Comparison of ENCODE assay signal across 30 cellular contexts in the genomic region with DNA sequence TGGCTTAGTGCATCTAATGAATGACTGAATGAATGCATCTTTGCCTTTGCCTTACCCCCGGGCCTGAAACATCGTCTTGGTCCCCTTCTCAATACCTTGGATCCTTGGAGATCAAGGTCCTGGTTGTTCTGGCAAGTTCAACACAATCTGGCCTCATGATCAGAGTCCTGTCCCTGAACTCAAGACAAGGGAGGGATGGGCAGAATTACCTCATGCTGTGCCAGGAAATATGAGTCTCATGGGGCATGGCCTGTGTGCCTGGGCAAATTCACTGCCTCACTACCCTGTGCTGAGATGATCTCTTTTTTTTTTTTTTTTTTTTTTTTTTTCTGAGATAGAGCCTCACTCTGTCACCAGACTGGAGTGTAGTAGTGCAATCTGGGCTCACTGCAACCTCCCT. TPM values are rescaled to one million over a fixed set of nuclear protein-coding genes. Genes with fewer than 3 reads are reported as not detected.
DNase-seq lines count a peak whose midpoint lies in the region; ATAC-seq and TF ChIP-seq lines count a peak whose summit lies in the region.
"Had no signal": no experiment of that assay in that cellular context is flagged by ENCODE, and none has a peak within 500 bp of the region (broad histone marks: within the 10 kb centered on the region; RNA-seq: fewer than 3 reads in every experiment).

No MANE protein-coding gene starts in this region.

- no peak for TF ChIP-seq CTCF in colonic mucosa (IDR thresholded peaks at IDR 0.05)
- no peak for TF ChIP-seq CTCF in mucosa of descending colon (IDR thresholded peaks at IDR 0.05)
- no peak for TF ChIP-seq CTCF in transverse colon (IDR thresholded peaks at IDR 0.05)

- H3K27ac Mint-ChIP-seq in activated naive CD4-positive, alpha-beta T cell treated with anti-CD3 and anti-CD28 coated beads, Interleukin-2, amount 50 U/mL, for 72 hours, result no peak overlapping the region
- H3K27ac Mint-ChIP-seq: CD14-positive monocyte; CD4-positive, CD25-positive, alpha-beta regulatory T cell; CD8-positive, alpha-beta memory T cell had no signal

- H3K14ac ChIP-seq in neuronal stem cell (ENCODE audit: low read length), result no peak overlapping the region

- peak overlapping the region; percentile 81 for H3K27ac ChIP-seq in colonic mucosa
- no peak overlapping the region for H3K27ac ChIP-seq in neuronal stem cell (replicated peaks; ENCODE audit: low read length)
- H3K27ac ChIP-seq in transverse colon, result peak overlapping the region; percentile 57 to 84 (median 80)
- H3K27ac ChIP-seq: BLaER1 had no signal

- no peak for TF ChIP-seq EP300 in transverse colon (IDR thresholded peaks at IDR 0.05; ENCODE audit: low read depth)

- no CpG with 5 or more reads among the region's 2 CpGs for WGBS in neuronal stem cell (ENCODE audit: extremely low coverage in 2 of 2, insufficient read length in 2 of 2, insufficient replicate concordance in 1 of 2), 2 donors
- 46% methylated on average over 2 of the region's 2 CpGs; no CpG with 5 or more reads in 1 of the 2 donors for WGBS in transverse colon (ENCODE audit: low coverage in 1 of 2), 2 donors

- no peak overlapping the region for H2AFZ ChIP-seq in neuronal stem cell (ENCODE audit: low read length)

- H3K23ac ChIP-seq in neuronal stem cell (ENCODE audit: low read depth, low read length, poor library complexity), result no peak overlapping the region

- no peak overlapping the region for H2BK12ac ChIP-seq in neuronal stem cell (ENCODE audit: low read length)

- DNase-seq in colonic mucosa, result peak; percentile 70
- no peak for DNase-seq in mucosa of descending colon
- DNase-seq in neuronal stem cell (ENCODE audit: low spot score), result no peak
- peak; percentile 37 for DNase-seq in transverse colon
- no peak for DNase-seq in iPS-NIHi7 (ENCODE audit: extremely low spot score)
- no peak for DNase-seq in activated naive CD4-positive, alpha-beta T cell treated with anti-CD3 and anti-CD28 coated beads, Interleukin-2, amount 50 U/mL, for 72 hours (ENCODE audit: low spot score in 2 of 2)
- DNase-seq in activated CD8-positive, alpha-beta memory T cell treated with anti-CD3 and anti-CD28 coated beads, Interleukin-2, amount 50 U/mL, for 4 hours, result no peak
- DNase-seq: 8988T; ACHN; BE2C; C1 segment of cervical spinal cord; CD4-positive, alpha-beta memory T cell; CD4-positive, CD25-positive, alpha-beta regulatory T cell; CD8-positive, alpha-beta memory T cell; COR-L47; DMS 273 treated with DMSO at 0.1 percent for 48 hours; DMS153; DMS53; DMS79; DND-41; EL; GDM1 had no signal

- H4K91ac ChIP-seq in neuronal stem cell (ENCODE audit: low read depth, low read length, poor library complexity), result no peak overlapping the region

- ATAC-seq in mucosa of descending colon, result peak; percentile 75
- ATAC-seq in activated naive CD4-positive, alpha-beta T cell treated with anti-CD3 and anti-CD28 coated beads, Interleukin-2, amount 50 U/mL, for 72 hours, result no peak
- no peak for ATAC-seq in GM18873 (IDR thresholded peaks at IDR 0.05; ENCODE audit: low FRiP score, unreplicated experiment)
- ATAC-seq: GM12878 had no signal

- H2AK5ac ChIP-seq in neuronal stem cell (ENCODE audit: low read depth, low read length), result no peak overlapping the region

- H2BK5ac ChIP-seq in neuronal stem cell (ENCODE audit: low read length), result no peak overlapping the region

- in situ Hi-C loops in transverse colon (cut with MboI; ENCODE audit: low pct_ligation_motif_present in 1 of 4, low pct_unique_long_range_greater_than_20kb in 1 of 4, low sequenced_read_pairs in 3 of 4), result no loop called here

- peak overlapping the region; percentile 19 for H3K18ac ChIP-seq in neuronal stem cell (ENCODE audit: low read length)

- H2BK120ac ChIP-seq in neuronal stem cell (ENCODE audit: low read depth, low read length), result no peak overlapping the region

- TF ChIP-seq POLR2A in transverse colon (IDR thresholded peaks at IDR 0.05), result no peak

- intact Hi-C loops in colonic mucosa (cut with DNase I), result no loop called here
- intact Hi-C loops in mucosa of descending colon (cut with DNase I, micrococcal nuclease), result no loop called here
- intact Hi-C loops in transverse colon (cut with DNase I; ENCODE audit: low total_unique reads), result no loop called here

- H3K4me1 ChIP-seq in colonic mucosa (no peaks in the 10 kb centered on the region), mucosa of descending colon (ENCODE audit: low read depth) (no peaks in the 10 kb centered on the region), neuronal stem cell (ENCODE audit: control insufficient read depth in 2 of 2, insufficient read depth in 1 of 2, low read depth in 1 of 2, low read length in 2 of 2) (peaks cover 0 to 1% of the 10 kb centered on the region in 2 donors), transverse colon (peaks cover 0 to 21% (median 5%) of the 10 kb centered on the region in 4 donors)
- H3K4me1 ChIP-seq: BE2C had no signal

- no peak overlapping the region for H3K4me2 ChIP-seq in neuronal stem cell (ENCODE audit: insufficient read depth, low read length, poor library complexity, severe bottlenecking)
- H3K4me2 ChIP-seq: BLaER1 had no signal

- H3K36me3 ChIP-seq in colonic mucosa, result no peaks in the 10 kb centered on the region
- H3K36me3 ChIP-seq in mucosa of descending colon (ENCODE audit: low read depth), result no peaks in the 10 kb centered on the region
- H3K36me3 ChIP-seq in neuronal stem cell (replicated peaks in 1 of 2; ENCODE audit: control insufficient read depth in 2 of 2, insufficient read depth in 2 of 2, low read length in 2 of 2), result no peaks in the 10 kb centered on the region
- H3K36me3 ChIP-seq in transverse colon, result no peaks in the 10 kb centered on the region
- H3K36me3 ChIP-seq: BE2C, BLaER1 had no signal

- no peaks in the 10 kb centered on the region for H3K9me3 Mint-ChIP-seq in activated naive CD4-positive, alpha-beta T cell treated with anti-CD3 and anti-CD28 coated beads, Interleukin-2, amount 50 U/mL, for 72 hours
- H3K9me3 Mint-ChIP-seq: CD8-positive, alpha-beta memory T cell had no signal

- H3K4me3 ChIP-seq in colonic mucosa, result no peak overlapping the region
- no peak overlapping the region for H3K4me3 ChIP-seq in mucosa of descending colon
- H3K4me3 ChIP-seq in neuronal stem cell (ENCODE audit: low read length in 2 of 2), result no peak overlapping the region
- H3K4me3 ChIP-seq in transverse colon, result no peak overlapping the region
- H3K4me3 ChIP-seq: BLaER1, GM12878 had no signal

- H3K9me3 ChIP-seq in colonic mucosa (no peaks in the 10 kb centered on the region), mucosa of descending colon (no peaks in the 10 kb centered on the region), neuronal stem cell (replicated peaks in 1 of 2; ENCODE audit: control insufficient read depth in 2 of 2, insufficient read depth in 1 of 2, low read depth in 1 of 2, low read length in 2 of 2) (no peaks in the 10 kb centered on the region), transverse colon (no peaks in the 10 kb centered on the region)
- H3K9me3 ChIP-seq: BE2C, BLaER1 had no signal

- H3K27me3 ChIP-seq in colonic mucosa, result no peaks in the 10 kb centered on the region
- H3K27me3 ChIP-seq in neuronal stem cell (ENCODE audit: control insufficient read depth in 3 of 3, insufficient read depth in 3 of 3, low read depth in 1 of 3, low read length in 3 of 3), result no peaks in the 10 kb centered on the region
- no peaks in the 10 kb centered on the region for H3K27me3 ChIP-seq in transverse colon
- H3K27me3 ChIP-seq: BE2C, BLaER1 had no signal

- H4K8ac ChIP-seq in neuronal stem cell (ENCODE audit: low read depth, low read length), result no peak overlapping the region

- H3K9ac ChIP-seq in colonic mucosa (ENCODE audit: low read depth in 2 of 2, low read length in 2 of 2), result peak overlapping the region in 1 of 2 donors; percentile 90
- H3K9ac ChIP-seq in neuronal stem cell (ENCODE audit: low read depth, low read length, poor library complexity), result no peak overlapping the region
- H3K9ac ChIP-seq: BLaER1 had no signal

- H2BK15ac ChIP-seq in neuronal stem cell (ENCODE audit: low read length), result no peak overlapping the region

- H3K79me1 ChIP-seq in neuronal stem cell (ENCODE audit: low read depth, low read length), result no peaks in the 10 kb centered on the region

- no peak overlapping the region for H3K4ac ChIP-seq in neuronal stem cell (ENCODE audit: low read length)

- H3K36me3 Mint-ChIP-seq in activated naive CD4-positive, alpha-beta T cell treated with anti-CD3 and anti-CD28 coated beads, Interleukin-2, amount 50 U/mL, for 72 hours, result no peaks in the 10 kb centered on the region
- H3K36me3 Mint-ChIP-seq: CD14-positive monocyte; CD4-positive, alpha-beta memory T cell; CD4-positive, CD25-positive, alpha-beta regulatory T cell; CD8-positive, alpha-beta memory T cell had no signal

RNA-seq across cellular contexts. Expression of a gene that starts 0.6 kb away (rescaled TPM):
- total RNA-seq in colonic mucosa (10 to 100 TPM; 38.0 to 71.1 TPM), mucosa of descending colon (10 to 100 TPM; 38.4 to 62.2 (median 46.5) TPM), transverse colon (100 to 1,000 TPM in 1 of 4 donors, 10 to 100 TPM in 3; 15.7 to 146 (median 34.7) TPM)
- not detected for polyA plus RNA-seq in neuronal stem cell (2013, experiment 1 of 2)
- polyA plus RNA-seq in neuronal stem cell (2013, experiment 2 of 2), result not detected
- total RNA-seq in activated naive CD4-positive, alpha-beta T cell treated with anti-CD3 and anti-CD28 coated beads, Interleukin-2, amount 50 U/mL, for 72 hours, result not detected
- total RNA-seq: A673; CD4-positive, alpha-beta memory T cell; CD4-positive, CD25-positive, alpha-beta regulatory T cell; CD8-positive, alpha-beta memory T cell; Daoy; G401; GM12878 had no signal
- polyA plus RNA-seq: AG04450; CD4-positive, alpha-beta memory T cell; CD4-positive, CD25-positive, alpha-beta regulatory T cell; CD8-positive, alpha-beta memory T cell had no signal

RNA-seq across cellular contexts. Expression of a gene that starts 52.1 kb away (rescaled TPM):
- total RNA-seq in colonic mucosa (1 to 10 TPM; 2.8 to 5.3 TPM), mucosa of descending colon (10 to 100 TPM in 1 of 3 donors, 1 to 10 TPM in 2; 1.2 to 12.7 (median 3.2) TPM), transverse colon (10 to 100 TPM in 3 of 4 donors, 1 to 10 TPM in 1; 2.5 to 96.5 (median 15.4) TPM)
- polyA plus RNA-seq in neuronal stem cell (2013, experiment 1 of 2), result 0.11 TPM
- polyA plus RNA-seq in neuronal stem cell (2013, experiment 2 of 2), result 0.21 TPM
- total RNA-seq in activated naive CD4-positive, alpha-beta T cell treated with anti-CD3 and anti-CD28 coated beads, Interleukin-2, amount 50 U/mL, for 72 hours, result under 1 TPM in 1 of 2 donors, not detected in 1; 0.41 TPM
- total RNA-seq: A673; CD4-positive, alpha-beta memory T cell; CD4-positive, CD25-positive, alpha-beta regulatory T cell; CD8-positive, alpha-beta memory T cell had no signal
- polyA plus RNA-seq: AG04450; CD14-positive monocyte; CD4-positive, alpha-beta memory T cell; CD4-positive, CD25-positive, alpha-beta regulatory T cell; CD8-positive, alpha-beta memory T cell had no signal

Comparison
In these comparisons a context has a peak if more than half of its experiments do, and no peak if none do; other contexts are left out.
1. DNase-seq: peak in colonic mucosa (single experiment) and transverse colon (single experiment); none in mucosa of descending colon (0 of 3), neuronal stem cell (single experiment), iPS-NIHi7 (single experiment), activated naive CD4-positive, alpha-beta T cell treated with anti-CD3 and anti-CD28 coated beads, Interleukin-2, amount 50 U/mL, for 72 hours (0 of 2) and activated CD8-positive, alpha-beta memory T cell treated with anti-CD3 and anti-CD28 coated beads, Interleukin-2, amount 50 U/mL, for 4 hours (single experiment).
2. RNA of a gene that starts 0.6 kb away (total RNA-seq): 38.0 to 71.1 TPM in colonic mucosa, 15.7 to 146 TPM in transverse colon and 38.4 to 62.2 TPM in mucosa of descending colon; not detected in activated naive CD4-positive, alpha-beta T cell treated with anti-CD3 and anti-CD28 coated beads, Interleukin-2, amount 50 U/mL, for 72 hours; every median in the first group is over 10 times any median in the second.